Comparison of ENCODE assay signal across 8 cellular contexts in genomic region chr19:1855040-1855827, GRCh38. TPM values are rescaled to one million over a fixed set of nuclear protein-coding genes. Genes with fewer than 3 reads are reported as not detected.
DNase-seq lines count a peak whose midpoint lies in the region; ATAC-seq, FAIRE-seq and TF ChIP-seq lines count a peak whose summit lies in the region.

No MANE protein-coding gene starts in this region.

- no peaks in the 10 kb centered on the region for H3K27me3 ChIP-seq in HepG2 (ENCODE audit: control insufficient read depth in 1 of 2, insufficient read depth in 2 of 2, low read length in 2 of 2)

- H4K20me1 ChIP-seq in HepG2 (ENCODE audit: insufficient read depth, low read length): peaks cover 45% of the 10 kb centered on the region

- H3K4me3 ChIP-seq in choroid plexus epithelial cell (ENCODE audit: low read depth, low read length) (peak overlapping the region; percentile 34), HepG2 (replicated peaks in 1 of 3; ENCODE audit: insufficient read depth in 1 of 3, low read depth in 2 of 3, low read length in 3 of 3) (no peak overlapping the region)

- CTCF ChIA-PET in HepG2 (lab: Yijun Ruan, JAX; ENCODE audit: low intra/inter-chr PET ratio, low total read pairs): no interaction called here

- no TSS peak for BruUV-seq in HepG2 (replicated peaks; lab: Mats Ljungman, UMichigan)

- no peak for TF ChIP-seq POLR2A in HepG2 (IDR thresholded peaks at IDR 0.05; ENCODE audit: insufficient read depth in 1 of 2, low read depth in 2 of 2, low read length in 2 of 2)

- no peaks in the 10 kb centered on the region for H3K9me3 ChIP-seq in HepG2 (ENCODE audit: low read length)

- no peak overlapping the region for H2AFZ ChIP-seq in HepG2 (ENCODE audit: low read length)

- in situ Hi-C loops in HepG2 (cut with HindIII; ENCODE audit: extremely low pct_ligation_motif_present, low pct_unique_long_range_greater_than_20kb): no loop called here

- H3K27ac ChIP-seq in HepG2 (ENCODE audit: extremely low read length, insufficient read depth, low read length): peak overlapping the region; percentile 13

- peaks cover 41% of the 10 kb centered on the region for H3K4me1 ChIP-seq in HepG2 (ENCODE audit: insufficient read depth, low read length)

- WGBS in HepG2 (ENCODE audit: low lambda C conversion rate): 84% methylated on average over 20 of the region's 33 CpGs

- peaks cover 38% of the 10 kb centered on the region for H3K79me2 ChIP-seq in HepG2 (ENCODE audit: insufficient read depth, low read length)

- no peak for TF ChIP-seq RAD21 in HepG2 (CRISPR knock-in tag; IDR thresholded peaks at IDR 0.05)

- no peak overlapping the region for H3K4me2 ChIP-seq in HepG2 (ENCODE audit: low read depth, low read length)

- TF ChIP-seq EP300 in HepG2 (IDR thresholded peaks at IDR 0.05; ENCODE audit: low read depth in 2 of 2, low read length in 2 of 2): no peak
- no peak for TF ChIP-seq EP300 in HepG2 (CRISPR knock-in tag; IDR thresholded peaks at IDR 0.05; ENCODE audit: borderline replicate concordance)

- DNase-seq in DMS153 (lab: John Stamatoyannopoulos, UW) (peak; percentile 41), H4 (ENCODE audit: low spot score) (peak; percentile 35), NCI-H2171 (lab: John Stamatoyannopoulos, UW) (peak; percentile 90), choroid plexus epithelial cell (ENCODE audit: low read depth) (peak; percentile 82), HepG2 (ENCODE audit: low spot score) (no peak), putamen (ENCODE audit: low spot score) (no peak)
- DNase-seq in stimulated activated CD4-positive, alpha-beta T cell treated with anti-CD3 and anti-CD28 coated beads, Interleukin-4, amount 100 ng/mL, for 4 hours: peak; percentile 62 to 69

- ATAC-seq in activated CD4-positive, CD25-positive, alpha-beta regulatory T cell treated with anti-CD3 and anti-CD28 coated beads, Interleukin-2, amount 50 U/mL, for 24 hours: peak; percentile 71 to 74
- no peak for ATAC-seq in HepG2

- TF ChIP-seq CTCF in choroid plexus epithelial cell (conservative IDR thresholded peaks at IDR 0.05; ENCODE audit: low read depth, low read length) (no peak), HepG2 (CRISPR knock-in tag; IDR thresholded peaks at IDR 0.05) (no peak)

- intact Hi-C loops in HepG2 (cut with micrococcal nuclease; ENCODE audit: unreplicated experiment): no loop called here

- H3K9ac ChIP-seq in HepG2 (ENCODE audit: insufficient read depth, low read depth, low read length): no peak overlapping the region

- 0 out of 5 replicates have a peak, but pooled peaks cover 2 to 3% of the 10 kb centered on the region in 2 experiments for H3K36me3 ChIP-seq in HepG2 (replicated peaks in 1 of 2; ENCODE audit: control insufficient read depth in 1 of 2, insufficient read depth in 2 of 2, low read length in 2 of 2)

- no peak for FAIRE-seq in HepG2 (lab: Jason Lieb, UNC)

- POLR2A ChIA-PET in HepG2 (lab: Yijun Ruan, JAX): no interaction called here

RNA-seq across cellular contexts. Expression of gene REXO1, which starts 7.0 kb away (rescaled TPM):
- total RNA-seq in H4 (2014; rRNA removed; shearing (Covaris generic)): 2.3 and 4.2 TPM in 2 replicates
- 3.0 and 5.0 TPM in 2 replicates for total RNA-seq in HepG2 (2016; rRNA removed; fragmentation: Illumina TruSeq; extraction: Trizol)
- 1.1 and 3.2 TPM in 2 replicates for total RNA-seq in HepG2 (2016; cell fraction: cytosol; rRNA removed; fragmentation: Illumina TruSeq; extraction: Trizol; ENCODE audit: low read depth)
- total RNA-seq in HepG2 (2016; cell fraction: insoluble cytoplasmic fraction; rRNA removed; fragmentation: Illumina TruSeq; extraction: Trizol): 4.1 and 5.2 TPM in 2 replicates
- total RNA-seq in HepG2 (2016; cell fraction: membrane; rRNA removed; fragmentation: Illumina TruSeq; extraction: Trizol): 3.9 and 4.2 TPM in 2 replicates
- 6.0 and 7.6 TPM in 2 replicates for total RNA-seq in HepG2 (2016; cell fraction: nucleus; rRNA removed; fragmentation: Illumina TruSeq; extraction: Trizol)
- 11.2 and 13.0 TPM in 2 replicates for polyA plus RNA-seq in HepG2 (2011; rRNA removed)
- polyA plus RNA-seq in HepG2 (2011; cell fraction: cytosol; rRNA removed): 8.7 and 9.8 TPM in 2 replicates
- 91.1 and 123 TPM in 2 replicates for polyA plus RNA-seq in HepG2 (2011; cell fraction: nucleus; rRNA removed)
- 13.8 and 15.4 TPM in 2 replicates for polyA plus RNA-seq in HepG2 (2012)
- polyA plus RNA-seq in HepG2 (2016; cell fraction: cytosol; fragmentation: Illumina TruSeq; extraction: Trizol; ENCODE audit: low read depth): 1.7 and 1.8 TPM in 2 replicates
- 7.3 and 10.0 TPM in 2 replicates for polyA plus RNA-seq in HepG2 (2016; cell fraction: insoluble cytoplasmic fraction; fragmentation: Illumina TruSeq; extraction: Trizol; ENCODE audit: low read depth)
- 5.1 and 5.3 TPM in 2 replicates for polyA plus RNA-seq in HepG2 (2016; cell fraction: membrane; fragmentation: Illumina TruSeq; extraction: Trizol; ENCODE audit: low read depth)
- 39.5 and 44.1 TPM in 2 replicates for polyA plus RNA-seq in HepG2 (2016; cell fraction: nucleus; fragmentation: Illumina TruSeq; extraction: Trizol; ENCODE audit: insufficient read depth, low read depth)
- polyA minus RNA-seq in HepG2 (2011; rRNA and poly(A)+ RNA removed; ENCODE audit: low replicate concordance): 16.3 and 19.1 TPM in 2 replicates
- 5.5 and 7.7 TPM in 2 replicates for polyA minus RNA-seq in HepG2 (2011; cell fraction: cytosol; rRNA and poly(A)+ RNA removed)
- 9.3 and 10.8 TPM in 2 replicates for polyA minus RNA-seq in HepG2 (2011; cell fraction: nucleus; rRNA and poly(A)+ RNA removed)

RNA-seq across cellular contexts. Expression of gene KLF16, which starts 8.1 kb away (rescaled TPM):
- total RNA-seq in H4 (2014; rRNA removed; shearing (Covaris generic)): 1.8 and 4.6 TPM in 2 replicates
- total RNA-seq in HepG2 (2016; rRNA removed; fragmentation: Illumina TruSeq; extraction: Trizol): 6.2 and 6.7 TPM in 2 replicates
- 2.1 and 2.2 TPM in 2 replicates for total RNA-seq in HepG2 (2016; cell fraction: cytosol; rRNA removed; fragmentation: Illumina TruSeq; extraction: Trizol; ENCODE audit: low read depth)
- total RNA-seq in HepG2 (2016; cell fraction: insoluble cytoplasmic fraction; rRNA removed; fragmentation: Illumina TruSeq; extraction: Trizol): 5.5 and 5.9 TPM in 2 replicates
- 8.3 and 8.9 TPM in 2 replicates for total RNA-seq in HepG2 (2016; cell fraction: membrane; rRNA removed; fragmentation: Illumina TruSeq; extraction: Trizol)
- total RNA-seq in HepG2 (2016; cell fraction: nucleus; rRNA removed; fragmentation: Illumina TruSeq; extraction: Trizol): 4.0 and 4.8 TPM in 2 replicates
- polyA plus RNA-seq in HepG2 (2011; rRNA removed): 3.5 and 4.7 TPM in 2 replicates
- polyA plus RNA-seq in HepG2 (2011; cell fraction: cytosol; rRNA removed): 3.7 and 7.0 TPM in 2 replicates
- 16.7 and 31.9 TPM in 2 replicates for polyA plus RNA-seq in HepG2 (2011; cell fraction: nucleus; rRNA removed)
- 8.3 and 9.4 TPM in 2 replicates for polyA plus RNA-seq in HepG2 (2012)
- 3.2 and 3.4 TPM in 2 replicates for polyA plus RNA-seq in HepG2 (2016; cell fraction: cytosol; fragmentation: Illumina TruSeq; extraction: Trizol; ENCODE audit: low read depth)
- 12.0 and 14.3 TPM in 2 replicates for polyA plus RNA-seq in HepG2 (2016; cell fraction: insoluble cytoplasmic fraction; fragmentation: Illumina TruSeq; extraction: Trizol; ENCODE audit: low read depth)
- polyA plus RNA-seq in HepG2 (2016; cell fraction: membrane; fragmentation: Illumina TruSeq; extraction: Trizol; ENCODE audit: low read depth): 8.9 and 9.3 TPM in 2 replicates
- 11.4 and 12.0 TPM in 2 replicates for polyA plus RNA-seq in HepG2 (2016; cell fraction: nucleus; fragmentation: Illumina TruSeq; extraction: Trizol; ENCODE audit: insufficient read depth, low read depth)
- 3.1 and 9.7 TPM in 2 replicates for polyA minus RNA-seq in HepG2 (2011; rRNA and poly(A)+ RNA removed; ENCODE audit: low replicate concordance)
- polyA minus RNA-seq in HepG2 (2011; cell fraction: cytosol; rRNA and poly(A)+ RNA removed): 8.9 and 15.3 TPM in 2 replicates
- 2.1 and 2.2 TPM in 2 replicates for polyA minus RNA-seq in HepG2 (2011; cell fraction: nucleus; rRNA and poly(A)+ RNA removed)

RNA-seq across cellular contexts. Expression of gene ABHD17A, which starts 30.1 kb away (rescaled TPM):
- total RNA-seq in H4 (2014; rRNA removed; shearing (Covaris generic)): 20.2 and 40.6 TPM in 2 replicates
- 27.9 and 40.8 TPM in 2 replicates for total RNA-seq in HepG2 (2016; rRNA removed; fragmentation: Illumina TruSeq; extraction: Trizol)
- total RNA-seq in HepG2 (2016; cell fraction: cytosol; rRNA removed; fragmentation: Illumina TruSeq; extraction: Trizol; ENCODE audit: low read depth): 52.2 and 64.4 TPM in 2 replicates
- total RNA-seq in HepG2 (2016; cell fraction: insoluble cytoplasmic fraction; rRNA removed; fragmentation: Illumina TruSeq; extraction: Trizol): 24.0 and 37.3 TPM in 2 replicates
- 65.2 and 82.2 TPM in 2 replicates for total RNA-seq in HepG2 (2016; cell fraction: membrane; rRNA removed; fragmentation: Illumina TruSeq; extraction: Trizol)
- total RNA-seq in HepG2 (2016; cell fraction: nucleus; rRNA removed; fragmentation: Illumina TruSeq; extraction: Trizol): 17.1 and 19.3 TPM in 2 replicates
- 27.7 and 44.6 TPM in 2 replicates for polyA plus RNA-seq in HepG2 (2011; rRNA removed)
- 25.9 and 53.1 TPM in 2 replicates for polyA plus RNA-seq in HepG2 (2011; cell fraction: cytosol; rRNA removed)
- 72.5 and 83.8 TPM in 2 replicates for polyA plus RNA-seq in HepG2 (2011; cell fraction: nucleus; rRNA removed)
- 11.9 and 16.2 TPM in 2 replicates for polyA plus RNA-seq in HepG2 (2012)
- 51.0 and 62.5 TPM in 2 replicates for polyA plus RNA-seq in HepG2 (2016; cell fraction: cytosol; fragmentation: Illumina TruSeq; extraction: Trizol; ENCODE audit: low read depth)
- 25.3 and 27.0 TPM in 2 replicates for polyA plus RNA-seq in HepG2 (2016; cell fraction: insoluble cytoplasmic fraction; fragmentation: Illumina TruSeq; extraction: Trizol; ENCODE audit: low read depth)
- 54.6 and 60.4 TPM in 2 replicates for polyA plus RNA-seq in HepG2 (2016; cell fraction: membrane; fragmentation: Illumina TruSeq; extraction: Trizol; ENCODE audit: low read depth)
- 38.7 and 42.0 TPM in 2 replicates for polyA plus RNA-seq in HepG2 (2016; cell fraction: nucleus; fragmentation: Illumina TruSeq; extraction: Trizol; ENCODE audit: insufficient read depth, low read depth)
- 15.0 and 50.9 TPM in 2 replicates for polyA minus RNA-seq in HepG2 (2011; rRNA and poly(A)+ RNA removed; ENCODE audit: low replicate concordance)
- polyA minus RNA-seq in HepG2 (2011; cell fraction: cytosol; rRNA and poly(A)+ RNA removed): 17.2 and 18.0 TPM in 2 replicates
- polyA minus RNA-seq in HepG2 (2011; cell fraction: nucleus; rRNA and poly(A)+ RNA removed): 5.7 and 5.8 TPM in 2 replicates

RNA-seq across cellular contexts. Expression of gene ATP8B3, which starts 43.2 kb away (rescaled TPM):
- total RNA-seq in H4 (2014; rRNA removed; shearing (Covaris generic)): 3.6 and 7.8 TPM in 2 replicates
- 1.8 and 2.6 TPM in 2 replicates for total RNA-seq in HepG2 (2016; rRNA removed; fragmentation: Illumina TruSeq; extraction: Trizol)
- total RNA-seq in HepG2 (2016; cell fraction: cytosol; rRNA removed; fragmentation: Illumina TruSeq; extraction: Trizol; ENCODE audit: low read depth): 0.35 and 0.40 TPM in 2 replicates
- total RNA-seq in HepG2 (2016; cell fraction: insoluble cytoplasmic fraction; rRNA removed; fragmentation: Illumina TruSeq; extraction: Trizol): 1.8 and 2.6 TPM in 2 replicates
- 1.2 and 1.7 TPM in 2 replicates for total RNA-seq in HepG2 (2016; cell fraction: membrane; rRNA removed; fragmentation: Illumina TruSeq; extraction: Trizol)
- total RNA-seq in HepG2 (2016; cell fraction: nucleus; rRNA removed; fragmentation: Illumina TruSeq; extraction: Trizol): 1.9 and 3.5 TPM in 2 replicates
- 5.8 and 5.9 TPM in 2 replicates for polyA plus RNA-seq in HepG2 (2011; rRNA removed)
- polyA plus RNA-seq in HepG2 (2011; cell fraction: cytosol; rRNA removed): 3.8 and 4.8 TPM in 2 replicates
- 10.6 and 12.8 TPM in 2 replicates for polyA plus RNA-seq in HepG2 (2011; cell fraction: nucleus; rRNA removed)
- 2.4 and 2.5 TPM in 2 replicates for polyA plus RNA-seq in HepG2 (2012)
- polyA plus RNA-seq in HepG2 (2016; cell fraction: cytosol; fragmentation: Illumina TruSeq; extraction: Trizol; ENCODE audit: low read depth): 0.36 and 0.59 TPM in 2 replicates
- polyA plus RNA-seq in HepG2 (2016; cell fraction: insoluble cytoplasmic fraction; fragmentation: Illumina TruSeq; extraction: Trizol; ENCODE audit: low read depth): 1.1 and 2.2 TPM in 2 replicates
- polyA plus RNA-seq in HepG2 (2016; cell fraction: membrane; fragmentation: Illumina TruSeq; extraction: Trizol; ENCODE audit: low read depth): 0.69 and 0.98 TPM in 2 replicates
- 9.6 and 11.4 TPM in 2 replicates for polyA plus RNA-seq in HepG2 (2016; cell fraction: nucleus; fragmentation: Illumina TruSeq; extraction: Trizol; ENCODE audit: insufficient read depth, low read depth)
- polyA minus RNA-seq in HepG2 (2011; rRNA and poly(A)+ RNA removed; ENCODE audit: low replicate concordance): 10.3 and 16.8 TPM in 2 replicates
- polyA minus RNA-seq in HepG2 (2011; cell fraction: cytosol; rRNA and poly(A)+ RNA removed): 4.6 and 5.4 TPM in 2 replicates
- polyA minus RNA-seq in HepG2 (2011; cell fraction: nucleus; rRNA and poly(A)+ RNA removed): 2.7 and 3.0 TPM in 2 replicates

RNA-seq across cellular contexts. Expression of gene ADAT3, which starts 50.0 kb away (rescaled TPM):
- 0.93 and 1.0 TPM in 2 replicates for total RNA-seq in H4 (2014; rRNA removed; shearing (Covaris generic))
- total RNA-seq in HepG2 (2016; rRNA removed; fragmentation: Illumina TruSeq; extraction: Trizol): 2.0 and 3.5 TPM in 2 replicates
- total RNA-seq in HepG2 (2016; cell fraction: cytosol; rRNA removed; fragmentation: Illumina TruSeq; extraction: Trizol; ENCODE audit: low read depth): 0.79 and 0.81 TPM in 2 replicates
- total RNA-seq in HepG2 (2016; cell fraction: insoluble cytoplasmic fraction; rRNA removed; fragmentation: Illumina TruSeq; extraction: Trizol): 1.7 and 3.1 TPM in 2 replicates
- total RNA-seq in HepG2 (2016; cell fraction: membrane; rRNA removed; fragmentation: Illumina TruSeq; extraction: Trizol): 1.7 and 2.1 TPM in 2 replicates
- 1.5 and 1.9 TPM in 2 replicates for total RNA-seq in HepG2 (2016; cell fraction: nucleus; rRNA removed; fragmentation: Illumina TruSeq; extraction: Trizol)
- 0.95 and 1.4 TPM in 2 replicates for polyA plus RNA-seq in HepG2 (2011; rRNA removed)
- polyA plus RNA-seq in HepG2 (2011; cell fraction: cytosol; rRNA removed): 0.94 and 1.7 TPM in 2 replicates
- polyA plus RNA-seq in HepG2 (2011; cell fraction: nucleus; rRNA removed): 6.4 and 7.8 TPM in 2 replicates
- 1.3 and 1.7 TPM in 2 replicates for polyA plus RNA-seq in HepG2 (2012)
- 0.68 TPM in 2 replicates for polyA plus RNA-seq in HepG2 (2016; cell fraction: cytosol; fragmentation: Illumina TruSeq; extraction: Trizol; ENCODE audit: low read depth)
- polyA plus RNA-seq in HepG2 (2016; cell fraction: insoluble cytoplasmic fraction; fragmentation: Illumina TruSeq; extraction: Trizol; ENCODE audit: low read depth): 2.8 and 3.5 TPM in 2 replicates
- polyA plus RNA-seq in HepG2 (2016; cell fraction: membrane; fragmentation: Illumina TruSeq; extraction: Trizol; ENCODE audit: low read depth): 1.1 and 1.4 TPM in 2 replicates
- 5.0 and 6.1 TPM in 2 replicates for polyA plus RNA-seq in HepG2 (2016; cell fraction: nucleus; fragmentation: Illumina TruSeq; extraction: Trizol; ENCODE audit: insufficient read depth, low read depth)
- 2.1 and 3.8 TPM in 2 replicates for polyA minus RNA-seq in HepG2 (2011; rRNA and poly(A)+ RNA removed; ENCODE audit: low replicate concordance)
- polyA minus RNA-seq in HepG2 (2011; cell fraction: cytosol; rRNA and poly(A)+ RNA removed): 1.3 and 1.6 TPM in 2 replicates
- 2.3 and 2.6 TPM in 2 replicates for polyA minus RNA-seq in HepG2 (2011; cell fraction: nucleus; rRNA and poly(A)+ RNA removed)

Comparison
In these comparisons a context has a peak if more than half of its experiments do, and no peak if none do; other contexts are left out.
1. DNase-seq: peak in DMS153 (single experiment), H4 (single experiment), NCI-H2171 (single experiment), choroid plexus epithelial cell (single experiment) and stimulated activated CD4-positive, alpha-beta T cell treated with anti-CD3 and anti-CD28 coated beads, Interleukin-4, amount 100 ng/mL, for 4 hours (2 of 2); none in HepG2 (single experiment) and putamen (single experiment).